In genomic region chr1:164838786-164839185, GRCh38 we compare ENCODE assay signal across 19 cellular contexts.
"Had no signal": no experiment of that assay in that cellular context is flagged by ENCODE, and none has a peak within 500 bp of the region (broad histone marks: within the 10 kb centered on the region; RNA-seq: fewer than 3 reads in every experiment).

No MANE protein-coding gene starts in this region.

- H3K27me3 Mint-ChIP-seq: activated CD4-positive, alpha-beta T cell treated with anti-CD3 and anti-CD28 coated beads, Interleukin-2, amount 10 ng/mL, durations not matched to agents 7 days and 5 days; activated naive CD8-positive, alpha-beta T cell treated with anti-CD3 and anti-CD28 coated beads, Interleukin-2, amount 10 ng/mL, durations not matched to agents 7 days and 5 days; activated T-cell treated with anti-CD3 and anti-CD28 coated beads, Interleukin-2, amount 50 U/mL, for 24 hours; progenitor cell of endocrine pancreas; stimulated activated naive CD8-positive, alpha-beta T cell treated with anti-CD3 and anti-CD28 coated beads, Interleukin-15, Interleukin-2, amounts not matched to agents 100 ng/mL and 50 ng/mL, for 24 hours had no signal

- H3K9me3 Mint-ChIP-seq: activated CD4-positive, alpha-beta T cell treated with anti-CD3 and anti-CD28 coated beads, Interleukin-2, amount 10 ng/mL, durations not matched to agents 7 days and 5 days; activated naive CD8-positive, alpha-beta T cell treated with anti-CD3 and anti-CD28 coated beads, Interleukin-2, amount 10 ng/mL, durations not matched to agents 7 days and 5 days; activated T-cell treated with anti-CD3 and anti-CD28 coated beads, Interleukin-2, amount 50 U/mL, for 24 hours; activated T-helper 2 cell treated with anti-CD3 and anti-CD28 coated beads, Interferon-gamma antibody, Interleukin-2, Interleukin-4, amounts not matched to agents 10 μg/mL and 5 μg/mL and 100 μg/mL, durations not matched to agents 14 hours and 24 hours and 36 hours; neural progenitor cell; stimulated activated naive CD8-positive, alpha-beta T cell treated with anti-CD3 and anti-CD28 coated beads, Interleukin-15, Interleukin-2, amounts not matched to agents 100 ng/mL and 50 ng/mL, for 24 hours had no signal

- H3K4me3 Mint-ChIP-seq: activated CD4-positive, alpha-beta T cell treated with anti-CD3 and anti-CD28 coated beads, Interleukin-2, amount 10 ng/mL, durations not matched to agents 7 days and 5 days; activated CD8-positive, alpha-beta T cell treated with anti-CD3 and anti-CD28 coated beads, Interleukin-2, amount 10 ng/mL, durations not matched to agents 7 days and 5 days; activated naive CD8-positive, alpha-beta T cell treated with anti-CD3 and anti-CD28 coated beads, Interleukin-2, amount 10 ng/mL, durations not matched to agents 7 days and 5 days; activated T-cell treated with anti-CD3 and anti-CD28 coated beads, Interleukin-2, amount 50 U/mL, for 24 hours; neural progenitor cell; stimulated activated naive CD8-positive, alpha-beta T cell treated with anti-CD3 and anti-CD28 coated beads, Interleukin-15, Interleukin-2, amounts not matched to agents 100 ng/mL and 50 ng/mL, for 24 hours had no signal

- ATAC-seq: activated CD8-positive, alpha-beta T cell treated with anti-CD3 and anti-CD28 coated beads, Interleukin-2, amount 10 ng/mL, durations not matched to agents 7 days and 5 days; body of pancreas; gastrocnemius medialis; right cardiac atrium had no signal

- DNase-seq: activated CD4-positive, alpha-beta T cell treated with anti-CD3 and anti-CD28 coated beads, Interleukin-2, amount 10 ng/mL, durations not matched to agents 7 days and 5 days; activated CD8-positive, alpha-beta T cell treated with anti-CD3 and anti-CD28 coated beads, Interleukin-2, amount 10 ng/mL, durations not matched to agents 7 days and 5 days; activated naive CD4-positive, alpha-beta T cell treated with Interleukin-2 at 50 U/mL for 16 hours; activated naive CD8-positive, alpha-beta T cell treated with anti-CD3 and anti-CD28 coated beads, Interleukin-2, amount 10 ng/mL, durations not matched to agents 7 days and 5 days; activated T-cell treated with anti-CD3 and anti-CD28 coated beads, Interleukin-2, amount 50 U/mL, for 24 hours; body of pancreas; central memory CD4-positive, alpha-beta T cell; dorsolateral prefrontal cortex; gastrocnemius medialis; head of caudate nucleus; left ventricle myocardium inferior; right cardiac atrium; stimulated activated CD4-positive, alpha-beta T cell treated with anti-CD3 and anti-CD28 coated beads, Interleukin-2, amount 100 ng/mL, for 24 hours; T1000; trophoblast cell had no signal

- H3K27ac ChIP-seq: body of pancreas, dorsolateral prefrontal cortex, gastrocnemius medialis, left ventricle myocardium inferior, neural progenitor cell had no signal

- H3K4me1 Mint-ChIP-seq: activated CD4-positive, alpha-beta T cell treated with anti-CD3 and anti-CD28 coated beads, Interleukin-2, amount 10 ng/mL, durations not matched to agents 7 days and 5 days; activated naive CD8-positive, alpha-beta T cell treated with anti-CD3 and anti-CD28 coated beads, Interleukin-2, amount 10 ng/mL, durations not matched to agents 7 days and 5 days had no signal

- H3K27ac Mint-ChIP-seq: activated CD4-positive, alpha-beta T cell treated with anti-CD3 and anti-CD28 coated beads, Interleukin-2, amount 10 ng/mL, durations not matched to agents 7 days and 5 days; activated CD8-positive, alpha-beta T cell treated with anti-CD3 and anti-CD28 coated beads, Interleukin-2, amount 10 ng/mL, durations not matched to agents 7 days and 5 days; activated naive CD8-positive, alpha-beta T cell treated with anti-CD3 and anti-CD28 coated beads, Interleukin-2, amount 10 ng/mL, durations not matched to agents 7 days and 5 days; activated T-cell treated with anti-CD3 and anti-CD28 coated beads, Interleukin-2, amount 50 U/mL, for 24 hours; activated T-helper 2 cell treated with anti-CD3 and anti-CD28 coated beads, Interferon-gamma antibody, Interleukin-2, Interleukin-4, amounts not matched to agents 10 μg/mL and 5 μg/mL and 100 μg/mL, durations not matched to agents 14 hours and 24 hours and 36 hours; neural progenitor cell; progenitor cell of endocrine pancreas; stimulated activated naive CD8-positive, alpha-beta T cell treated with anti-CD3 and anti-CD28 coated beads, Interleukin-15, Interleukin-2, amounts not matched to agents 100 ng/mL and 50 ng/mL, for 24 hours had no signal
